8 cellular contexts compared by ENCODE assay signal in genomic region chr1:25875856-25876692, GRCh38. TPM values are rescaled to one million over a fixed set of nuclear protein-coding genes. Genes with fewer than 3 reads are reported as not detected.
A peak's percentile ranks its signal among the peaks of the same experiment; 100 is the strongest.
DNase-seq lines count a peak whose midpoint lies in the region; ATAC-seq and TF ChIP-seq lines count a peak whose summit lies in the region.

No MANE protein-coding gene starts in this region.

- H3K27me3 ChIP-seq in mesenchymal stem cell (ENCODE audit: control insufficient read depth in 1 of 2, insufficient read depth in 1 of 2, low read length in 2 of 2) (peaks cover 0 to 2% of the 10 kb centered on the region in 2 experiments), tibial nerve (no peaks in the 10 kb centered on the region)

- H2BK12ac ChIP-seq in mesenchymal stem cell (ENCODE audit: low read length in 2 of 2) = no peak overlapping the region

- H3K18ac ChIP-seq in mesenchymal stem cell (ENCODE audit: low read depth in 1 of 2, low read length in 2 of 2) = peak overlapping the region; percentile 78 to 94

- H3K4me3 ChIP-seq in mesenchymal stem cell (ENCODE audit: insufficient read depth in 1 of 2, low read depth in 1 of 2, low read length in 2 of 2) (peak overlapping the region; percentile 74 to 89), tibial nerve (peak overlapping the region; percentile 62 to 93 (median 86))

- H2AK5ac ChIP-seq in mesenchymal stem cell (ENCODE audit: low read length, severe bottlenecking) = no peak overlapping the region

- H3K23ac ChIP-seq in mesenchymal stem cell (ENCODE audit: low read length in 2 of 2) = no peak overlapping the region

- peak overlapping the region; percentile 24 for H2BK120ac ChIP-seq in mesenchymal stem cell (ENCODE audit: low read depth, low read length)

- H3K79me1 ChIP-seq in mesenchymal stem cell (replicated peaks; ENCODE audit: low read length, poor library complexity, severe bottlenecking) = peaks cover 18% of the 10 kb centered on the region

- H3K27ac ChIP-seq in mesenchymal stem cell (ENCODE audit: low read length, poor library complexity, severe bottlenecking) (peak overlapping the region; percentile 13), tibial nerve (peak overlapping the region; percentile 66 to 95 (median 88))

- no peaks in the 10 kb centered on the region for H3K36me3 ChIP-seq in ES-I3 (ENCODE audit: insufficient read depth, low read length)
- H3K36me3 ChIP-seq in mesenchymal stem cell (ENCODE audit: control insufficient read depth in 1 of 2, insufficient read depth in 2 of 2, low read depth in 1 of 2, low read length in 2 of 2) = no peaks in the 10 kb centered on the region
- H3K36me3 ChIP-seq in tibial nerve = no peaks in the 10 kb centered on the region

- H3K4me1 ChIP-seq in ES-I3 (ENCODE audit: insufficient read depth, low read length) (peaks cover 16% of the 10 kb centered on the region), mesenchymal stem cell (ENCODE audit: control insufficient read depth, insufficient read depth, low read depth, low read length) (peaks cover 27% of the 10 kb centered on the region), tibial nerve (peaks cover 0 to 47% (median 26%) of the 10 kb centered on the region in 4 donors)

- peak overlapping the region; percentile 20 to 42 for H3K4ac ChIP-seq in mesenchymal stem cell (ENCODE audit: low read depth in 1 of 2, low read length in 2 of 2)

- no peak for TF ChIP-seq CTCF in tibial nerve (IDR thresholded peaks at IDR 0.05)

- H2BK5ac ChIP-seq in mesenchymal stem cell (ENCODE audit: low read depth, low read length, poor library complexity, severe bottlenecking) = no peak overlapping the region

- TF ChIP-seq POLR2A in tibial nerve (IDR thresholded peaks at IDR 0.05) = no peak

- H2AFZ ChIP-seq in mesenchymal stem cell (ENCODE audit: low read depth, low read length) = peak overlapping the region; percentile 73

- no peak overlapping the region for H3K14ac ChIP-seq in mesenchymal stem cell (ENCODE audit: low read length in 2 of 2)

- H3K9me3 ChIP-seq in ES-I3 (ENCODE audit: control insufficient read depth, insufficient read depth, low read length) (no peaks in the 10 kb centered on the region), mesenchymal stem cell (ENCODE audit: control insufficient read depth, low read length) (no peaks in the 10 kb centered on the region), tibial nerve (no peaks in the 10 kb centered on the region)

- H2BK15ac ChIP-seq in mesenchymal stem cell (ENCODE audit: low read depth, poor library complexity, severe bottlenecking) = peak overlapping the region; percentile 73

- H4K8ac ChIP-seq in mesenchymal stem cell (ENCODE audit: low read length) = peak overlapping the region; percentile 29

- WGBS in mesenchymal stem cell = 8% methylated on average over 28 of the region's 32 CpGs
- 17 to 33% methylated on average over 16 to 30 of the region's 32 CpGs for WGBS in tibial nerve, 2 donors

- peak; percentile 37 for DNase-seq in cerebellar cortex (ENCODE audit: low spot score)
- DNase-seq in mesenchymal stem cell = no peak
- no peak for DNase-seq in tibial nerve (ENCODE audit: low spot score in 2 of 2)
- no peak for DNase-seq in NCI-H146 (lab: John Stamatoyannopoulos, UW)
- DNase-seq in effector CD4-positive, alpha-beta T cell = no peak

- no peak overlapping the region for H4K91ac ChIP-seq in mesenchymal stem cell (ENCODE audit: low read length)

- no peak for TF ChIP-seq EP300 in tibial nerve (IDR thresholded peaks at IDR 0.05)

- H3K9ac ChIP-seq in ES-I3 (ENCODE audit: low read depth, low read length) (peak overlapping the region; percentile 71), mesenchymal stem cell (ENCODE audit: low read length) (peak overlapping the region; percentile 88)

- H3K4me2 ChIP-seq in mesenchymal stem cell (ENCODE audit: low read length, poor library complexity, severe bottlenecking) = peak overlapping the region; percentile 86

- ATAC-seq in HG03159 (IDR thresholded peaks at IDR 0.05; ENCODE audit: unreplicated experiment) (peak; percentile 24), HG03135 (IDR thresholded peaks at IDR 0.05; ENCODE audit: unreplicated experiment) (no peak)

RNA-seq across cellular contexts. Expression of gene PAQR7, which starts 0.6 kb away (rescaled TPM):
- polyA plus RNA-seq in mesenchymal stem cell (2013, experiment 1 of 2) = 10.5 TPM
- polyA plus RNA-seq in mesenchymal stem cell (2013, experiment 2 of 2) = 10.0 TPM
- total RNA-seq in tibial nerve = 1 to 10 TPM; 5.4 to 8.7 (median 7.5) TPM

RNA-seq across cellular contexts. Expression of gene AUNIP, which starts 16.8 kb away (rescaled TPM):
- polyA plus RNA-seq in mesenchymal stem cell (2013, experiment 1 of 2) = 0.73 TPM
- polyA plus RNA-seq in mesenchymal stem cell (2013, experiment 2 of 2) = 0.89 TPM
- total RNA-seq in tibial nerve = not detected

RNA-seq across cellular contexts. Expression of gene STMN1, which starts 30.1 kb away (rescaled TPM):
- 158 TPM for polyA plus RNA-seq in mesenchymal stem cell (2013, experiment 1 of 2)
- polyA plus RNA-seq in mesenchymal stem cell (2013, experiment 2 of 2) = 158 TPM
- total RNA-seq in tibial nerve = 100 to 1,000 TPM in 2 of 4 donors, 10 to 100 TPM in 2; 79.2 to 140 (median 105) TPM

RNA-seq across cellular contexts. Expression of gene MTFR1L, which starts 56.3 kb away (rescaled TPM):
- polyA plus RNA-seq in mesenchymal stem cell (2013, experiment 1 of 2) = 49.9 TPM
- polyA plus RNA-seq in mesenchymal stem cell (2013, experiment 2 of 2) = 50.5 TPM
- 10 to 100 TPM; 65.7 to 99.4 (median 77.2) TPM for total RNA-seq in tibial nerve
